Comparison of ENCODE assay signal across 1 cellular context in genomic region chr9:92493741-92494387, GRCh38.
TF ChIP-seq lines count a peak whose summit lies in the region.

No MANE protein-coding gene starts in this region.

TF ChIP-seq in K562, 482 proteins besides CTCF, POLR2A, EP300 and RAD21:
- TF ChIP-seq C11orf30 (IDR thresholded peaks at IDR 0.05; ENCODE audit: low read depth) (peak; percentile 44; the same call in 1 of the 2 replicates), MAFG (tag; conservative IDR thresholded peaks at IDR 0.05) (0 out of 2 replicates have a peak, but pooled peaks have one; percentile 18), SETDB1 (IDR thresholded peaks at IDR 0.05; ENCODE audit: low read length) (no peak), ZNF316 (IDR thresholded peaks at IDR 0.05) (peak; percentile 75)
